24 cellular contexts compared by ENCODE assay signal in genomic region chr14:64875350-64875749, GRCh38.
"Had no signal": no experiment of that assay in that cellular context is flagged by ENCODE, and none has a peak within 500 bp of the region (broad histone marks: within the 10 kb centered on the region; RNA-seq: fewer than 3 reads in every experiment).

No MANE protein-coding gene starts in this region.

- ATAC-seq: gastroesophageal sphincter; heart left ventricle; left lobe of liver; natural killer cell; pancreas; sciatic nerve; stimulated activated effector memory CD8-positive, alpha-beta T cell treated with anti-CD3 and anti-CD28 coated beads, Interleukin-12 subunit alpha, Interleukin-12 subunit beta, amount 100 ng/mL, for 72 hours had no signal

- H3K79me2 ChIP-seq: hepatocyte had no signal

- H3K9me3 Mint-ChIP-seq: dendritic cell treated with granulocyte-macrophage colony-stimulating factor and Interleukin-4, amounts not matched to agents 40 ng/mL and 50 ng/mL, for 4 days; natural killer cell had no signal

- H3K4me2 ChIP-seq: hepatocyte had no signal

- H3K27me3 ChIP-seq: pancreas, right atrium auricular region, thyroid gland had no signal

- H3K4me3 Mint-ChIP-seq: dendritic cell treated with granulocyte-macrophage colony-stimulating factor and Interleukin-4, amounts not matched to agents 40 ng/mL and 50 ng/mL, for 4 days; memory B cell; natural killer cell; stimulated activated effector memory CD8-positive, alpha-beta T cell treated with anti-CD3 and anti-CD28 coated beads, Interleukin-12 subunit alpha, Interleukin-12 subunit beta, amount 100 ng/mL, for 72 hours had no signal

- H3K27ac Mint-ChIP-seq: dendritic cell treated with granulocyte-macrophage colony-stimulating factor and Interleukin-4, amounts not matched to agents 40 ng/mL and 50 ng/mL, for 4 days; memory B cell; natural killer cell; progenitor cell of endocrine pancreas; stimulated activated effector memory CD8-positive, alpha-beta T cell treated with anti-CD3 and anti-CD28 coated beads, Interleukin-12 subunit alpha, Interleukin-12 subunit beta, amount 100 ng/mL, for 72 hours had no signal

- H3K27ac ChIP-seq: colonic mucosa, gastroesophageal sphincter, heart left ventricle, hepatocyte, pancreas, right atrium auricular region, stomach, thyroid gland had no signal

- H3K36me3 ChIP-seq: colonic mucosa, gastroesophageal sphincter, heart left ventricle, pancreas, right atrium auricular region, stomach, thyroid gland had no signal

- DNase-seq: colonic mucosa; effector memory CD4-positive, alpha-beta T cell; foreskin fibroblast; heart left ventricle; kidney; natural killer cell; occipital lobe; pancreas; stimulated activated CD4-positive, alpha-beta T cell treated with anti-CD3 and anti-CD28 coated beads, Interleukin-2, amount 100 ng/mL, for 24 hours; stimulated activated CD4-positive, alpha-beta T cell treated with anti-CD3 and anti-CD28 coated beads, Interleukin-4, amount 100 ng/mL, for 24 hours; stimulated activated naive CD4-positive, alpha-beta T cell treated with Interleukin-2 at 50 U/mL for 16 hours; stomach; thyroid gland; trophoblast cell had no signal

- H2AFZ ChIP-seq: hepatocyte had no signal

- H3K4me1 ChIP-seq: colonic mucosa, pancreas had no signal

- H3K4me3 ChIP-seq: colonic mucosa, gastroesophageal sphincter, heart left ventricle, hepatocyte, lung, pancreas, right atrium auricular region, stomach, thyroid gland had no signal

- H3K9me3 ChIP-seq: colonic mucosa, gastroesophageal sphincter, heart left ventricle, pancreas, right atrium auricular region, stomach, thyroid gland had no signal

- H3K36me3 Mint-ChIP-seq: memory B cell; natural killer cell; stimulated activated effector memory CD8-positive, alpha-beta T cell treated with anti-CD3 and anti-CD28 coated beads, Interleukin-12 subunit alpha, Interleukin-12 subunit beta, amount 100 ng/mL, for 72 hours had no signal
